In genomic region chr11:110972640-110973039, GRCh38 we compare ENCODE assay signal across 14 cellular contexts.
DNase-seq lines count a peak whose midpoint lies in the region; ATAC-seq and TF ChIP-seq lines count a peak whose summit lies in the region.
"Had no signal": no experiment of that assay in that cellular context is flagged by ENCODE, and none has a peak within 500 bp of the region (broad histone marks: within the 10 kb centered on the region; RNA-seq: fewer than 3 reads in every experiment).

No MANE protein-coding gene starts in this region.

- H3K56ac ChIP-seq in H9 (ENCODE audit: insufficient read length, low read depth, low read length), result no peak overlapping the region

- no peak overlapping the region for H3K4ac ChIP-seq in H9 (ENCODE audit: low read depth, low read length)

- H3K4me2 ChIP-seq in H9 (ENCODE audit: insufficient read depth, insufficient read length, low read length), result no peak overlapping the region

- DNase-seq in CD14-positive monocyte (ENCODE audit: low spot score) (peak; percentile 78), MV-4-11 (lab: John Stamatoyannopoulos, UW) (peak; percentile 80), choroid plexus epithelial cell (ENCODE audit: low read depth) (peak; percentile 96), DMS79 (lab: John Stamatoyannopoulos, UW) (no peak), H9 (no peak)
- no peak for DNase-seq in naive thymus-derived CD4-positive, alpha-beta T cell
- DNase-seq in stimulated activated CD4-positive, alpha-beta T cell treated with anti-CD3 and anti-CD28 coated beads, Interleukin-15, amount 100 ng/mL, for 24 hours, result no peak
- DNase-seq: amygdala; kidney; NCI-H1417 treated with DMSO at 0.1 percent for 48 hours; NK-92 treated with Interleukin-12 subunit alpha and Interleukin-12 subunit beta, amount 100 ng/mL, for 24 hours; stimulated activated CD4-positive, alpha-beta T cell treated with anti-CD3 and anti-CD28 coated beads, Interleukin-4, amount 100 ng/mL, for 24 hours had no signal

- no peak overlapping the region for H2BK15ac ChIP-seq in H9 (ENCODE audit: low read depth, low read length)

- H3K27me3 Mint-ChIP-seq in CD14-positive monocyte (ENCODE audit: low read depth in 3 of 3), result no peaks in the 10 kb centered on the region
- peaks cover 0 to 17% (median 5%) of the 10 kb centered on the region in 5 donors for H3K27me3 Mint-ChIP-seq in naive thymus-derived CD4-positive, alpha-beta T cell
- H3K27me3 Mint-ChIP-seq in H9 (ENCODE audit: low read depth), result no peaks in the 10 kb centered on the region

- POLR2A ChIA-PET in naive thymus-derived CD4-positive, alpha-beta T cell (lab: Charles Lee), result no interaction called here

- peaks cover 0 to 2% (median 0%) of the 10 kb centered on the region in 7 donors for H3K9me3 Mint-ChIP-seq in CD14-positive monocyte
- peaks cover 0 to 7% (median 0%) of the 10 kb centered on the region in 11 donors for H3K9me3 Mint-ChIP-seq in naive thymus-derived CD4-positive, alpha-beta T cell
- no peaks in the 10 kb centered on the region for H3K9me3 Mint-ChIP-seq in H9

- ATAC-seq in naive thymus-derived CD4-positive, alpha-beta T cell, result peak; percentile 79
- ATAC-seq in GM19351 (IDR thresholded peaks at IDR 0.05; ENCODE audit: unreplicated experiment), result no peak

- H2AK5ac ChIP-seq in H9 (ENCODE audit: insufficient read length, low read length), result no peak overlapping the region

- H3K4me3 ChIP-seq in choroid plexus epithelial cell (ENCODE audit: low read depth, low read length), result no peak overlapping the region
- no peak overlapping the region for H3K4me3 ChIP-seq in naive thymus-derived CD4-positive, alpha-beta T cell (ENCODE audit: low read length)
- H3K4me3 ChIP-seq: ovary had no signal

- H3K79me2 ChIP-seq in H9 (ENCODE audit: insufficient read depth, low read length), result no peaks in the 10 kb centered on the region

- H3K4me3 Mint-ChIP-seq in CD14-positive monocyte, result peak overlapping the region in 1 of 2 donors; percentile 35
- H3K4me3 Mint-ChIP-seq in naive thymus-derived CD4-positive, alpha-beta T cell, result no peak overlapping the region
- H3K4me3 Mint-ChIP-seq in H9, result no peak overlapping the region

- H2AFZ ChIP-seq in H9 (ENCODE audit: low read length), result no peak overlapping the region

- WGBS in H9 (ENCODE audit: extremely low coverage, insufficient read length, low lambda C conversion rate), result no CpG with 5 or more reads among the region's 3 CpGs

- no peaks in the 10 kb centered on the region for H3K9me3 ChIP-seq in naive thymus-derived CD4-positive, alpha-beta T cell (ENCODE audit: control insufficient read depth in 2 of 3, low read length in 3 of 3)
- H3K9me3 ChIP-seq in H9 (ENCODE audit: control insufficient read depth, low read depth, low read length), result no peaks in the 10 kb centered on the region
- H3K9me3 ChIP-seq: ovary had no signal

- no peak overlapping the region for H4K5ac ChIP-seq in H9 (ENCODE audit: insufficient read length, low read depth, low read length)

- no peak overlapping the region for H2BK5ac ChIP-seq in H9 (ENCODE audit: insufficient read length, low read length)

- H3K36me3 ChIP-seq in naive thymus-derived CD4-positive, alpha-beta T cell (ENCODE audit: control insufficient read depth in 2 of 3, insufficient read depth in 3 of 3, low read length in 3 of 3), result no peaks in the 10 kb centered on the region
- H3K36me3 ChIP-seq: ovary had no signal

- H2BK20ac ChIP-seq in H9 (ENCODE audit: low read depth, low read length, poor library complexity, severe bottlenecking), result no peak overlapping the region

- H4K8ac ChIP-seq in H9 (replicated peaks; ENCODE audit: insufficient read length, low read depth, low read length), result no peak overlapping the region

- H3T11ph ChIP-seq in H9 (ENCODE audit: low read length), result no peak overlapping the region

- H3K18ac ChIP-seq in H9 (ENCODE audit: insufficient read length, low read depth, low read length), result no peak overlapping the region

- no peak overlapping the region for H2BK120ac ChIP-seq in H9 (ENCODE audit: low read depth, low read length, poor library complexity, severe bottlenecking)

- no peak overlapping the region for H3K9ac ChIP-seq in H9 (ENCODE audit: extremely low read depth, insufficient read length, low read length)

- no peak overlapping the region for H3K23ac ChIP-seq in H9 (ENCODE audit: insufficient read length, low read depth, low read length)

- no peak overlapping the region for H3K14ac ChIP-seq in H9 (ENCODE audit: insufficient read depth, low read length)

- peak overlapping the region; percentile 58 to 92 (median 74) for H3K27ac Mint-ChIP-seq in CD14-positive monocyte
- no peak overlapping the region for H3K27ac Mint-ChIP-seq in naive thymus-derived CD4-positive, alpha-beta T cell
- H3K27ac Mint-ChIP-seq in H9, result no peak overlapping the region

- no peak for TF ChIP-seq CTCF in CD14-positive monocyte (IDR thresholded peaks at IDR 0.05)
- no peak for TF ChIP-seq CTCF in choroid plexus epithelial cell (conservative IDR thresholded peaks at IDR 0.05; ENCODE audit: low read depth, low read length)
- no peak for TF ChIP-seq CTCF in H9 (conservative IDR thresholded peaks at IDR 0.05)

- H3K36me3 Mint-ChIP-seq in CD14-positive monocyte (no peaks in the 10 kb centered on the region), H9 (ENCODE audit: insufficient read depth in 1 of 3, low read depth in 3 of 3) (no peaks in the 10 kb centered on the region)
- no peaks in the 10 kb centered on the region for H3K36me3 Mint-ChIP-seq in naive thymus-derived CD4-positive, alpha-beta T cell

- H4K91ac ChIP-seq in H9 (ENCODE audit: insufficient read length, low read depth, low read length), result no peak overlapping the region

- H3K4me1 Mint-ChIP-seq in CD14-positive monocyte (peaks cover 59% of the 10 kb centered on the region), H9 (no peaks in the 10 kb centered on the region)
- H3K4me1 Mint-ChIP-seq in naive thymus-derived CD4-positive, alpha-beta T cell, result peaks cover 0 to 5% (median 0%) of the 10 kb centered on the region in 7 donors

- intact Hi-C loops in CD14-positive monocyte (cut with micrococcal nuclease), result loop anchor here in 1 of 2 donors (10.0 kb wide), 1 partner anchor 178 kb away; no protein-coding TSS in a partner anchor
- intact Hi-C loops in naive thymus-derived CD4-positive, alpha-beta T cell (cut with micrococcal nuclease), result no loop called here

- no peaks in the 10 kb centered on the region for H3K79me1 ChIP-seq in H9 (ENCODE audit: insufficient read depth, low read depth, low read length, poor library complexity, severe bottlenecking)

- no peak overlapping the region for H2BK12ac ChIP-seq in H9 (ENCODE audit: insufficient read length, low read depth, low read length)

- H4K20me1 ChIP-seq in H9 (ENCODE audit: control insufficient read depth, insufficient read depth, insufficient read length), result no peaks in the 10 kb centered on the region

- CTCF ChIA-PET in naive thymus-derived CD4-positive, alpha-beta T cell (lab: Charles Lee), result no interaction called here

- H3K27me3 ChIP-seq in naive thymus-derived CD4-positive, alpha-beta T cell (ENCODE audit: control insufficient read depth in 2 of 2, insufficient read depth in 2 of 2, low read length in 2 of 2), result no peaks in the 10 kb centered on the region
- H3K27me3 ChIP-seq in H9 (ENCODE audit: insufficient read depth, low read length), result no peaks in the 10 kb centered on the region
- H3K27me3 ChIP-seq: ovary had no signal

- no peaks in the 10 kb centered on the region for H3K4me1 ChIP-seq in naive thymus-derived CD4-positive, alpha-beta T cell (ENCODE audit: control insufficient read depth in 2 of 2, insufficient read depth in 2 of 2, low read length in 2 of 2)
- no peaks in the 10 kb centered on the region for H3K4me1 ChIP-seq in H9 (ENCODE audit: insufficient read depth, low read length)

- H3K23me2 ChIP-seq in H9 (ENCODE audit: insufficient read length, low read depth, low read length, poor library complexity, severe bottlenecking), result no peaks in the 10 kb centered on the region

- no peak overlapping the region for H3K27ac ChIP-seq in naive thymus-derived CD4-positive, alpha-beta T cell (ENCODE audit: low read depth, low read length)
- no peak overlapping the region for H3K27ac ChIP-seq in H9 (ENCODE audit: insufficient read length, low read depth, low read length)
- H3K27ac ChIP-seq: ovary had no signal

Comparison
In these comparisons a context has a peak if more than half of its experiments do, and no peak if none do; other contexts are left out.
1. DNase-seq: peak in CD14-positive monocyte (single experiment), MV-4-11 (single experiment) and choroid plexus epithelial cell (single experiment); none in naive thymus-derived CD4-positive, alpha-beta T cell (0 of 9), DMS79 (single experiment), H9 (single experiment) and stimulated activated CD4-positive, alpha-beta T cell treated with anti-CD3 and anti-CD28 coated beads, Interleukin-15, amount 100 ng/mL, for 24 hours (single experiment).
2. H3K27ac Mint-ChIP-seq: peak in CD14-positive monocyte (7 of 7); none in naive thymus-derived CD4-positive, alpha-beta T cell (0 of 9) and H9 (0 of 3).